1 cellular context compared by ENCODE assay signal in the genomic region with DNA sequence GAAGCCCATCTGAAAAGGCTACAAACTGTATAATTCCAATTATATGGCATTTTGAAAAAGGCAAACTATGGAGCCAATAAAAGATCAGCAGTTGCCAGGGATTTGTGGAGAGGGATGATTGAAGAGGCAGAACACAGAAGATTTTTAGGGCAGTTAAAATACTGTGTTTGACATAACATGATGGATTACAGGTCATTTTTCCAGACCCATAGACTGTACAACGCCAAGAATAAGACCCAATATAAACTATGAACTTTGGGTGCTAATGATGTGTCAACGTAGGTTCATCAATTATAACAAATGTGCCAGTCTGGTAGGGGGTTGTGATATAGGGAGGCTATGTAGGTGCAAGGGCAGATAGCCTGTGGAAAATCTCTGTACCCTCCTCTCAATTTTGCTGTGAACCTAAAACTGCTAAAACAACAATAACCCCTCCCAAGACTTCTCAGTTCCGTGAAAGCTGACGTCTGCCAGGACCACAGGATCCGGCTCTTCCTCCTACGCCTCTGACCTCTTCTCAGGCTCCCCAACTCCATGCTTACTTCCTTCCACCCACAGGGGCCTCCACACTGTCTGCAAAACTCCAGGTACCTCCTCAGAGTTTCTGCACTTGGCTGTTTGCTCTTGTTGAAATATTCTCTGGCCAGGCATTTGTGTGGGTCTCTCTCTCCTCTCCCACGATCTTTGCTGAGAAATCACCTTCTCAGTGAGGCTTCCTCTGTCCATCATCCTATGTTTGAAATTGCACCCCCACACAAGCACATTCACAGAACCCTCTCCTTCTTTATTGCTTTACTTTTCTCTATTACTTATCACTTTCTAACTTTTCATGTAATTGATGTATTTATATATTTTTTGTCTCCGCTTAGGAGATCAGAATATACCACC.
TF ChIP-seq lines count a peak whose summit lies in the region.

No MANE protein-coding gene starts in this region.

TF ChIP-seq in GM23338, 12 proteins besides CTCF, POLR2A, EP300 and RAD21 (continued from another document):
- TF ChIP-seq, protein P1, sequence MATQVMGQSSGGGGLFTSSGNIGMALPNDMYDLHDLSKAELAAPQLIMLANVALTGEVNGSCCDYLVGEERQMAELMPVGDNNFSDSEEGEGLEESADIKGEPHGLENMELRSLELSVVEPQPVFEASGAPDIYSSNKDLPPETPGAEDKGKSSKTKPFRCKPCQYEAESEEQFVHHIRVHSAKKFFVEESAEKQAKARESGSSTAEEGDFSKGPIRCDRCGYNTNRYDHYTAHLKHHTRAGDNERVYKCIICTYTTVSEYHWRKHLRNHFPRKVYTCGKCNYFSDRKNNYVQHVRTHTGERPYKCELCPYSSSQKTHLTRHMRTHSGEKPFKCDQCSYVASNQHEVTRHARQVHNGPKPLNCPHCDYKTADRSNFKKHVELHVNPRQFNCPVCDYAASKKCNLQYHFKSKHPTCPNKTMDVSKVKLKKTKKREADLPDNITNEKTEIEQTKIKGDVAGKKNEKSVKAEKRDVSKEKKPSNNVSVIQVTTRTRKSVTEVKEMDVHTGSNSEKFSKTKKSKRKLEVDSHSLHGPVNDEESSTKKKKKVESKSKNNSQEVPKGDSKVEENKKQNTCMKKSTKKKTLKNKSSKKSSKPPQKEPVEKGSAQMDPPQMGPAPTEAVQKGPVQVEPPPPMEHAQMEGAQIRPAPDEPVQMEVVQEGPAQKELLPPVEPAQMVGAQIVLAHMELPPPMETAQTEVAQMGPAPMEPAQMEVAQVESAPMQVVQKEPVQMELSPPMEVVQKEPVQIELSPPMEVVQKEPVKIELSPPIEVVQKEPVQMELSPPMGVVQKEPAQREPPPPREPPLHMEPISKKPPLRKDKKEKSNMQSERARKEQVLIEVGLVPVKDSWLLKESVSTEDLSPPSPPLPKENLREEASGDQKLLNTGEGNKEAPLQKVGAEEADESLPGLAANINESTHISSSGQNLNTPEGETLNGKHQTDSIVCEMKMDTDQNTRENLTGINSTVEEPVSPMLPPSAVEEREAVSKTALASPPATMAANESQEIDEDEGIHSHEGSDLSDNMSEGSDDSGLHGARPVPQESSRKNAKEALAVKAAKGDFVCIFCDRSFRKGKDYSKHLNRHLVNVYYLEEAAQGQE (IDR thresholded peaks at IDR 0.05; ENCODE audit: unreplicated experiment) = no peak
- no peak for TF ChIP-seq JUNB (IDR thresholded peaks at IDR 0.05; ENCODE audit: unreplicated experiment)
- TF ChIP-seq ZNF331 (CRISPR knock-in tag; IDR thresholded peaks at IDR 0.05; ENCODE audit: low read depth) = no peak
- no peak for TF ChIP-seq CREB1 (CRISPR knock-in tag; IDR thresholded peaks at IDR 0.05; ENCODE audit: low read depth)
- TF ChIP-seq EZH2 (IDR thresholded peaks at IDR 0.05; ENCODE audit: low read depth, unreplicated experiment) = no peak
- TF ChIP-seq, protein P2, sequence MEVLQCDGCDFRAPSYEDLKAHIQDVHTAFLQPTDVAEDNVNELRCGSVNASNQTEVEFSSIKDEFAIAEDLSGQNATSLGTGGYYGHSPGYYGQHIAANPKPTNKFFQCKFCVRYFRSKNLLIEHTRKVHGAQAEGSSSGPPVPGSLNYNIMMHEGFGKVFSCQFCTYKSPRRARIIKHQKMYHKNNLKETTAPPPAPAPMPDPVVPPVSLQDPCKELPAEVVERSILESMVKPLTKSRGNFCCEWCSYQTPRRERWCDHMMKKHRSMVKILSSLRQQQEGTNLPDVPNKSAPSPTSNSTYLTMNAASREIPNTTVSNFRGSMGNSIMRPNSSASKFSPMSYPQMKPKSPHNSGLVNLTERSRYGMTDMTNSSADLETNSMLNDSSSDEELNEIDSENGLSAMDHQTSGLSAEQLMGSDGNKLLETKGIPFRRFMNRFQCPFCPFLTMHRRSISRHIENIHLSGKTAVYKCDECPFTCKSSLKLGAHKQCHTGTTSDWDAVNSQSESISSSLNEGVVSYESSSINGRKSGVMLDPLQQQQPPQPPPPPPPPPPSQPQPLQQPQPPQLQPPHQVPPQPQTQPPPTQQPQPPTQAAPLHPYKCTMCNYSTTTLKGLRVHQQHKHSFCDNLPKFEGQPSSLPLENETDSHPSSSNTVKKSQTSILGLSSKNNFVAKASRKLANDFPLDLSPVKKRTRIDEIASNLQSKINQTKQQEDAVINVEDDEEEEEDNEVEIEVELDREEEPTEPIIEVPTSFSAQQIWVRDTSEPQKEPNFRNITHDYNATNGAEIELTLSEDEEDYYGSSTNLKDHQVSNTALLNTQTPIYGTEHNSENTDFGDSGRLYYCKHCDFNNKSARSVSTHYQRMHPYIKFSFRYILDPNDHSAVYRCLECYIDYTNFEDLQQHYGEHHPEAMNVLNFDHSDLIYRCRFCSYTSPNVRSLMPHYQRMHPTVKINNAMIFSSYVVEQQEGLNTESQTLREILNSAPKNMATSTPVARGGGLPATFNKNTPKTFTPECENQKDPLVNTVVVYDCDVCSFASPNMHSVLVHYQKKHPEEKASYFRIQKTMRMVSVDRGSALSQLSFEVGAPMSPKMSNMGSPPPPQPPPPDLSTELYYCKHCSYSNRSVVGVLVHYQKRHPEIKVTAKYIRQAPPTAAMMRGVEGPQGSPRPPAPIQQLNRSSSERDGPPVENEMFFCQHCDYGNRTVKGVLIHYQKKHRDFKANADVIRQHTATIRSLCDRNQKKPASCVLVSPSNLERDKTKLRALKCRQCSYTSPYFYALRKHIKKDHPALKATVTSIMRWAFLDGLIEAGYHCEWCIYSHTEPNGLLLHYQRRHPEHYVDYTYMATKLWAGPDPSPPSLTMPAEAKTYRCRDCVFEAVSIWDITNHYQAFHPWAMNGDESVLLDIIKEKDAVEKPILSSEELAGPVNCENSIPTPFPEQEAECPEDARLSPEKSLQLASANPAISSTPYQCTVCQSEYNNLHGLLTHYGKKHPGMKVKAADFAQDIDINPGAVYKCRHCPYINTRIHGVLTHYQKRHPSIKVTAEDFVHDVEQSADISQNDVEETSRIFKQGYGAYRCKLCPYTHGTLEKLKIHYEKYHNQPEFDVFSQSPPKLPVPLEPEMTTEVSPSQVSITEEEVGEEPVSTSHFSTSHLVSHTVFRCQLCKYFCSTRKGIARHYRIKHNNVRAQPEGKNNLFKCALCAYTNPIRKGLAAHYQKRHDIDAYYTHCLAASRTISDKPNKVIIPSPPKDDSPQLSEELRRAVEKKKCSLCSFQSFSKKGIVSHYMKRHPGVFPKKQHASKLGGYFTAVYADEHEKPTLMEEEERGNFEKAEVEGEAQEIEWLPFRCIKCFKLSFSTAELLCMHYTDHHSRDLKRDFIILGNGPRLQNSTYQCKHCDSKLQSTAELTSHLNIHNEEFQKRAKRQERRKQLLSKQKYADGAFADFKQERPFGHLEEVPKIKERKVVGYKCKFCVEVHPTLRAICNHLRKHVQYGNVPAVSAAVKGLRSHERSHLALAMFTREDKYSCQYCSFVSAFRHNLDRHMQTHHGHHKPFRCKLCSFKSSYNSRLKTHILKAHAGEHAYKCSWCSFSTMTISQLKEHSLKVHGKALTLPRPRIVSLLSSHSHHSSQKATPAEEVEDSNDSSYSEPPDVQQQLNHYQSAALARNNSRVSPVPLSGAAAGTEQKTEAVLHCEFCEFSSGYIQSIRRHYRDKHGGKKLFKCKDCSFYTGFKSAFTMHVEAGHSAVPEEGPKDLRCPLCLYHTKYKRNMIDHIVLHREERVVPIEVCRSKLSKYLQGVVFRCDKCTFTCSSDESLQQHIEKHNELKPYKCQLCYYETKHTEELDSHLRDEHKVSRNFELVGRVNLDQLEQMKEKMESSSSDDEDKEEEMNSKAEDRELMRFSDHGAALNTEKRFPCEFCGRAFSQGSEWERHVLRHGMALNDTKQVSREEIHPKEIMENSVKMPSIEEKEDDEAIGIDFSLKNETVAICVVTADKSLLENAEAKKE (CRISPR knock-in tag; IDR thresholded peaks at IDR 0.05) = no peak
- no peak for TF ChIP-seq POLR2AphosphoS5 (IDR thresholded peaks at IDR 0.05; ENCODE audit: low read depth)
- TF ChIP-seq EZH2phosphoT487 (IDR thresholded peaks at IDR 0.05; ENCODE audit: unreplicated experiment) = no peak
- TF ChIP-seq STAT1 (IDR thresholded peaks at IDR 0.05; ENCODE audit: unreplicated experiment) = no peak
- no peak for TF ChIP-seq NANOG (IDR thresholded peaks at IDR 0.05; ENCODE audit: borderline replicate concordance)
TF ChIP-seq in GM23338: peak in this region for 0.
